Comparison of ENCODE assay signal across 1 cellular context in genomic region chr7:34061175-34061574, GRCh38.
A peak's percentile ranks its signal among the peaks of the same experiment; 100 is the strongest.
TF ChIP-seq lines count a peak whose summit lies in the region.

No MANE protein-coding gene starts in this region.

TF ChIP-seq in SK-N-SH, 30 proteins besides CTCF, POLR2A, EP300 and RAD21 (continued from another document):
- TF ChIP-seq, protein P1, sequence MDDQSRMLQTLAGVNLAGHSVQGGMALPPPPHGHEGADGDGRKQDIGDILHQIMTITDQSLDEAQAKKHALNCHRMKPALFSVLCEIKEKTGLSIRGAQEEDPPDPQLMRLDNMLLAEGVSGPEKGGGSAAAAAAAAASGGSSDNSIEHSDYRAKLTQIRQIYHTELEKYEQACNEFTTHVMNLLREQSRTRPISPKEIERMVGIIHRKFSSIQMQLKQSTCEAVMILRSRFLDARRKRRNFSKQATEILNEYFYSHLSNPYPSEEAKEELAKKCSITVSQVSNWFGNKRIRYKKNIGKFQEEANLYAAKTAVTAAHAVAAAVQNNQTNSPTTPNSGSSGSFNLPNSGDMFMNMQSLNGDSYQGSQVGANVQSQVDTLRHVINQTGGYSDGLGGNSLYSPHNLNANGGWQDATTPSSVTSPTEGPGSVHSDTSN (IDR thresholded peaks at IDR 0.05), result peak; percentile 94
- TF ChIP-seq SMC3 (IDR thresholded peaks at IDR 0.05; ENCODE audit: low read depth, low read length) (no peak), TAF1 (IDR thresholded peaks at IDR 0.05; ENCODE audit: borderline replicate concordance, low read depth, low read length) (peak; percentile 29; the same call in 1 of the 2 replicates), GABPA (IDR thresholded peaks at IDR 0.05; ENCODE audit: low read depth) (peak; percentile 44), MAX (IDR thresholded peaks at IDR 0.05; ENCODE audit: low read depth) (peak; percentile 73; the same call in 1 of the 2 replicates), TCF12 (IDR thresholded peaks at IDR 0.05) (peak; percentile 97), GATA2 (CRISPR knock-in tag; IDR thresholded peaks at IDR 0.05) (no peak)
